11 cellular contexts compared by ENCODE assay signal in the genomic region with DNA sequence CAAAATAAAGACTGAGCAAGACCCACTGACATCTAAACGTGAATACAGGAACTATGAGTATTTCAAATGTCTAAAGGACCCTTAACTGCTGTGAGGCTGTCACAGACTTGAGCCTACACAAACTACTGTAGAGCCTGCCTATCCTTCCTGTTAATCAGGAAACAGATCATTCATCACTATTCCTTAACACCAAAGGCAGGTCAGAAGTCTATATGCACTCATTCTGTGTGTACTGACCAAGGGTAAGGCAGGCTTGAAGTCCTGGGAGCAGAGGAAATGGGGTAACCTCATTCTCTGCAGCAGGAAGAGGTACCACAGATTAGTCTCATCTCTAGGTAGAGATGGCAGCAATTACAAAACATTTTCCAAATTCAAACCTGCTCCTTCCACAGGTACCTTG. TPM values are rescaled to one million over a fixed set of nuclear protein-coding genes. Genes with fewer than 3 reads are reported as not detected.
DNase-seq lines count a peak whose midpoint lies in the region; ATAC-seq and TF ChIP-seq lines count a peak whose summit lies in the region.
"Had no signal": no experiment of that assay in that cellular context is flagged by ENCODE, and none has a peak within 500 bp of the region (broad histone marks: within the 10 kb centered on the region; RNA-seq: fewer than 3 reads in every experiment).

No MANE protein-coding gene starts in this region.

- DNase-seq in A673 (ENCODE audit: low spot score) = peak; percentile 20
- DNase-seq in NT2/D1 (ENCODE audit: low read depth, low spot score) = no peak
- DNase-seq in natural killer cell treated with Interleukin-12 subunit alpha and Interleukin-12 subunit beta and Interleukin-15 and Interleukin-18, amount 100 ng/mL, for 72 hours (ENCODE audit: low spot score) = no peak
- no peak for DNase-seq in GM13977 (ENCODE audit: low spot score)
- no peak for DNase-seq in SW 1271 (lab: John Stamatoyannopoulos, UW)
- DNase-seq in central memory CD4-positive, alpha-beta T cell = no peak
- DNase-seq in ecto neural progenitor cell (ENCODE audit: low spot score) = no peak
- DNase-seq: activated CD4-positive, alpha-beta memory T cell treated with anti-CD3 and anti-CD28 coated beads for 36 hours; NCI-H1436 had no signal

- H3K9me3 ChIP-seq in A673 (ENCODE audit: low read depth, low read length, poor library complexity, severe bottlenecking) (no peaks in the 10 kb centered on the region), NT2/D1 (ENCODE audit: insufficient read depth, low read length) (no peaks in the 10 kb centered on the region), esophagus (ENCODE audit: control insufficient read depth in 2 of 2, insufficient read depth in 1 of 2, low read depth in 1 of 2, low read length in 1 of 2) (no peaks in the 10 kb centered on the region)

- TF ChIP-seq CTCF in A673 (conservative IDR thresholded peaks at IDR 0.05; ENCODE audit: low read depth, low read length) = no peak
- TF ChIP-seq CTCF in GM13977 (IDR thresholded peaks at IDR 0.05; ENCODE audit: extremely low read depth, insufficient read depth, missing control alignments) = no peak

- H3K4me3 Mint-ChIP-seq in natural killer cell treated with Interleukin-12 subunit alpha and Interleukin-12 subunit beta and Interleukin-15 and Interleukin-18, amount 100 ng/mL, for 72 hours = no peak overlapping the region
- H3K4me3 Mint-ChIP-seq: activated CD4-positive, alpha-beta memory T cell treated with anti-CD3 and anti-CD28 coated beads for 36 hours had no signal

- H3K4me3 ChIP-seq in A673 (ENCODE audit: low read depth, low read length, poor library complexity, severe bottlenecking) (no peak overlapping the region), NT2/D1 (ENCODE audit: insufficient read length, low read depth) (no peak overlapping the region), esophagus (ENCODE audit: low read depth in 1 of 2, low read length in 2 of 2) (no peak overlapping the region)

- H3K27me3 Mint-ChIP-seq in natural killer cell treated with Interleukin-12 subunit alpha and Interleukin-12 subunit beta and Interleukin-15 and Interleukin-18, amount 100 ng/mL, for 72 hours = no peaks in the 10 kb centered on the region
- H3K27me3 Mint-ChIP-seq: activated CD4-positive, alpha-beta memory T cell treated with anti-CD3 and anti-CD28 coated beads for 36 hours; brain had no signal

- BruUV-seq in A673 (replicated peaks; lab: Mats Ljungman, UMichigan) = no TSS peak

- no peaks in the 10 kb centered on the region for H3K9me3 Mint-ChIP-seq in natural killer cell treated with Interleukin-12 subunit alpha and Interleukin-12 subunit beta and Interleukin-15 and Interleukin-18, amount 100 ng/mL, for 72 hours
- H3K9me3 Mint-ChIP-seq: activated CD4-positive, alpha-beta memory T cell treated with anti-CD3 and anti-CD28 coated beads for 36 hours had no signal

- H3K27me3 ChIP-seq in A673 (replicated peaks; ENCODE audit: insufficient read depth, low read depth, low read length, poor library complexity) (no peaks in the 10 kb centered on the region), NT2/D1 (ENCODE audit: insufficient read depth, insufficient read length) (no peaks in the 10 kb centered on the region), esophagus (ENCODE audit: control insufficient read depth in 1 of 2, insufficient read depth in 2 of 2, low read length in 2 of 2) (no peaks in the 10 kb centered on the region)

- 5 to 11% methylated on average over 1 of the region's 1 CpG for WGBS in esophagus, 2 donors

- H3K4me1 Mint-ChIP-seq in natural killer cell treated with Interleukin-12 subunit alpha and Interleukin-12 subunit beta and Interleukin-15 and Interleukin-18, amount 100 ng/mL, for 72 hours (ENCODE audit: low read depth in 2 of 2) = peaks cover 25 to 27% of the 10 kb centered on the region in 2 donors

- H3K36me3 Mint-ChIP-seq in natural killer cell treated with Interleukin-12 subunit alpha and Interleukin-12 subunit beta and Interleukin-15 and Interleukin-18, amount 100 ng/mL, for 72 hours = no peaks in the 10 kb centered on the region

- H3K9ac ChIP-seq in NT2/D1 (ENCODE audit: insufficient read length, low read depth) = peak overlapping the region; percentile 26

- peaks cover 52% of the 10 kb centered on the region for H3K4me1 ChIP-seq in A673 (ENCODE audit: insufficient read depth, low read length, poor library complexity, severe bottlenecking)
- peaks cover 3% of the 10 kb centered on the region for H3K4me1 ChIP-seq in NT2/D1 (ENCODE audit: insufficient read depth, insufficient read length)
- peaks cover 2 to 6% of the 10 kb centered on the region in 2 donors for H3K4me1 ChIP-seq in esophagus (ENCODE audit: control insufficient read depth in 2 of 2, insufficient read depth in 2 of 2, low read length in 1 of 2)

- POLR2A ChIA-PET in A673 (lab: Charles Lee; ENCODE audit: low non-redundant PET) = no interaction called here

- peak; percentile 69 for ATAC-seq in natural killer cell treated with Interleukin-12 subunit alpha and Interleukin-12 subunit beta and Interleukin-15 and Interleukin-18, amount 100 ng/mL, for 72 hours

- H3K27ac ChIP-seq in A673 (ENCODE audit: low read depth, low read length, poor library complexity, severe bottlenecking) (peak overlapping the region; percentile 44), esophagus (ENCODE audit: low read depth in 2 of 2, low read length in 1 of 2) (peak overlapping the region; percentile 73 to 88)

- intact Hi-C loops in A673 (cut with micrococcal nuclease; ENCODE audit: unreplicated experiment) = no loop called here

- CTCF ChIA-PET in A673 (lab: Charles Lee) = interaction anchor here (0.8 kb wide), 1 partner anchor 34 kb away, joined by 3 read pairs; no protein-coding TSS in a partner anchor

- in situ Hi-C loops in GM13977 (cut with MboI; ENCODE audit: low pct_unique_long_range_greater_than_20kb, low sequenced_read_pairs, unreplicated experiment) = no loop called here

- no peak overlapping the region for H3K27ac Mint-ChIP-seq in natural killer cell treated with Interleukin-12 subunit alpha and Interleukin-12 subunit beta and Interleukin-15 and Interleukin-18, amount 100 ng/mL, for 72 hours
- H3K27ac Mint-ChIP-seq: activated CD4-positive, alpha-beta memory T cell treated with anti-CD3 and anti-CD28 coated beads for 36 hours had no signal

- H3K36me3 ChIP-seq in A673 (ENCODE audit: insufficient read depth, low read length, poor library complexity, severe bottlenecking) (no peaks in the 10 kb centered on the region), NT2/D1 (ENCODE audit: insufficient read depth, insufficient read length, low read length) (peaks cover 3% of the 10 kb centered on the region), esophagus (ENCODE audit: control insufficient read depth in 2 of 2, insufficient read depth in 2 of 2, low read length in 1 of 2) (no peaks in the 10 kb centered on the region)

RNA-seq across cellular contexts. Expression of a gene that starts 30.7 kb away (rescaled TPM):
- total RNA-seq in A673 (2021) = 96.1 and 101 TPM in 2 replicates
- 10 to 100 TPM; 30.0 to 82.0 TPM for polyA plus RNA-seq in esophagus
- total RNA-seq in natural killer cell treated with Interleukin-12 subunit alpha and Interleukin-12 subunit beta and Interleukin-15 and Interleukin-18, amount 100 ng/mL, for 72 hours = 10 to 100 TPM; 57.7 to 66.2 TPM
